ENCODE assay signal across 18 cellular contexts in genomic region chrX:152886716-152887115, GRCh38. TPM values are rescaled to one million over a fixed set of nuclear protein-coding genes. Genes with fewer than 3 reads are reported as not detected.
A peak's percentile ranks its signal among the peaks of the same experiment; 100 is the strongest.
DNase-seq lines count a peak whose midpoint lies in the region; ATAC-seq and TF ChIP-seq lines count a peak whose summit lies in the region.
"Had no signal": no experiment of that assay in that cellular context is flagged by ENCODE, and none has a peak within 500 bp of the region (broad histone marks: within the 10 kb centered on the region; RNA-seq: fewer than 3 reads in every experiment).

No MANE protein-coding gene starts in this region.

- H3K9me3 ChIP-seq in right cardiac atrium (ENCODE audit: control insufficient read depth, low read length): no peaks in the 10 kb centered on the region
- no peaks in the 10 kb centered on the region for H3K9me3 ChIP-seq in thyroid gland
- H3K9me3 ChIP-seq: BE2C had no signal

- no peak for TF ChIP-seq CTCF in thyroid gland (IDR thresholded peaks at IDR 0.05)

- H3K4me3 ChIP-seq in right cardiac atrium (ENCODE audit: low read length) (no peak overlapping the region), thyroid gland (replicated peaks in 1 of 3) (no peak overlapping the region)
- H3K4me3 ChIP-seq: GM12878, GM23248, HAP-1 had no signal

- H3K27me3 ChIP-seq in right cardiac atrium (ENCODE audit: control insufficient read depth, insufficient read depth) (no peaks in the 10 kb centered on the region), thyroid gland (no peaks in the 10 kb centered on the region)
- H3K27me3 ChIP-seq: BE2C had no signal

- 33% methylated on average over 3 of the region's 3 CpGs for WGBS in right cardiac atrium
- 13 to 22% methylated on average over 2 to 3 of the region's 3 CpGs for WGBS in thyroid gland, 2 donors

- H3K27ac ChIP-seq in right cardiac atrium (ENCODE audit: low read length) (no peak overlapping the region), thyroid gland (no peak overlapping the region)
- H3K27ac ChIP-seq: GM23248, HL-60 had no signal

- DNase-seq in left ventricle myocardium superior (no peak), right cardiac atrium (no peak), cerebellum (ENCODE audit: low spot score) (peak; percentile 29), medulla oblongata (ENCODE audit: extremely low spot score) (peak; percentile 31), thyroid gland (peak; percentile 63 to 66)
- DNase-seq: ACHN; BE2C; CD4-positive, CD25-positive, alpha-beta regulatory T cell; CD8-positive, alpha-beta memory T cell; COR-L47; DMS79 treated with DMSO at 0.1 percent for 48 hours; GM23248 had no signal

- H3K4me1 ChIP-seq in right cardiac atrium (ENCODE audit: control insufficient read depth, insufficient read depth, low read length) (no peaks in the 10 kb centered on the region), thyroid gland (no peaks in the 10 kb centered on the region)
- H3K4me1 ChIP-seq: BE2C, HAP-1 had no signal

- no peak for TF ChIP-seq POLR2A in thyroid gland (IDR thresholded peaks at IDR 0.05)

- no peaks in the 10 kb centered on the region for H3K36me3 ChIP-seq in thyroid gland
- H3K36me3 ChIP-seq: BE2C, HAP-1 had no signal

- ATAC-seq in left ventricle myocardium superior (peak; percentile 29), right cardiac atrium (no peak), GM18858 (IDR thresholded peaks at IDR 0.05; ENCODE audit: unreplicated experiment) (no peak), HG03159 (IDR thresholded peaks at IDR 0.05; ENCODE audit: unreplicated experiment) (no peak), HG02884 (IDR thresholded peaks at IDR 0.05; ENCODE audit: unreplicated experiment) (no peak)
- ATAC-seq: GM12878 had no signal

- intact Hi-C loops in left ventricle myocardium superior (cut with micrococcal nuclease) (no loop called here), right cardiac atrium (cut with DNase I) (no loop called here), thyroid gland (cut with DNase I) (no loop called here)

RNA-seq across cellular contexts. Expression of gene ZNF185, which starts 11.2 kb away (rescaled TPM):
- total RNA-seq in left ventricle myocardium superior (2.5 TPM), right cardiac atrium (1 to 10 TPM; 1.4 to 2.4 (median 1.4) TPM), cerebellum (2.9 TPM), thyroid gland (10 to 100 TPM; 23.2 to 70.4 (median 39.0) TPM)
- polyA plus RNA-seq in right cardiac atrium: 0.86 TPM

RNA-seq across cellular contexts. Expression of gene NSDHL, which starts 55.9 kb away (rescaled TPM):
- total RNA-seq in left ventricle myocardium superior (26.7 TPM), right cardiac atrium (10 to 100 TPM; 24.9 to 31.5 (median 27.9) TPM), cerebellum (8.9 TPM), thyroid gland (10 to 100 TPM; 11.2 to 20.3 (median 17.0) TPM)
- 33.1 TPM for polyA plus RNA-seq in right cardiac atrium

RNA-seq across cellular contexts. Expression of gene CETN2, which starts 56.2 kb away (rescaled TPM):
- 27.9 TPM for total RNA-seq in left ventricle myocardium superior
- 10 to 100 TPM; 25.0 to 29.5 (median 27.7) TPM for total RNA-seq in right cardiac atrium
- polyA plus RNA-seq in right cardiac atrium: 50.3 TPM
- total RNA-seq in cerebellum: 20.3 TPM
- total RNA-seq in thyroid gland: 10 to 100 TPM; 41.9 to 64.7 (median 61.8) TPM

Comparison
In these comparisons a context has a peak if more than half of its experiments do, and no peak if none do; other contexts are left out.
1. DNase-seq: peak in cerebellum (single experiment), medulla oblongata (single experiment) and thyroid gland (2 of 2); none in left ventricle myocardium superior (single experiment) and right cardiac atrium (0 of 3).